22 cellular contexts compared by ENCODE assay signal in the genomic region with DNA sequence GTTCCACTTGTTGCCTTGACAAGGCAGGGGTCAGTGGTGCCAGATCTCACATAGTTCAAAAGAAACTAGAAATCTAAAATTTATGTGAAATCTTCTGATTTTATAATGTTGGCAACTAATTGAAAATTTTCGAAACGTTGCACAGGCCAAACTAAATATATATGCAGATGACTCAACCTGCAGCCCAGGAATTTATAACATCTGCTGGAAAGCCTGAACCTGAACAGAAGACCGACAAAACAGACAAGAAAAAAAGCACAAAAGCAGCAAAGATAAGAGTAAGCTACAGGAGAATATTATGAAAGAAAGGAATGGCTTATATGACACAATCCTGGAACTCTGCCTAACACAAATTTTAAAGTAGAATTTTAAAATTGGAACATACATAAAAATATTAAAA.
DNase-seq lines count a peak whose midpoint lies in the region; ATAC-seq and TF ChIP-seq lines count a peak whose summit lies in the region.
"Had no signal": no experiment of that assay in that cellular context is flagged by ENCODE, and none has a peak within 500 bp of the region (broad histone marks: within the 10 kb centered on the region; RNA-seq: fewer than 3 reads in every experiment).

No MANE protein-coding gene starts in this region.

- CTCF ChIA-PET in AG04450 (lab: Charles Lee), result interaction anchor here (0.7 kb wide), 1 partner anchor 508 kb away, joined by 3 read pairs; no protein-coding TSS in a partner anchor

- no peak for TF ChIP-seq CTCF in AG04450 (IDR thresholded peaks at IDR 0.05; ENCODE audit: low read depth, low read length)
- no peak for TF ChIP-seq CTCF in astrocyte of the spinal cord (IDR thresholded peaks at IDR 0.05; ENCODE audit: low read depth, low read length)
- no peak for TF ChIP-seq CTCF in fibroblast of the aortic adventitia (IDR thresholded peaks at IDR 0.05; ENCODE audit: insufficient read depth, low read length)

- H3K4me3 ChIP-seq in AG04450 (ENCODE audit: low read depth, low read length) (no peak overlapping the region), astrocyte of the spinal cord (ENCODE audit: low read depth, low read length) (no peak overlapping the region), fibroblast of the aortic adventitia (ENCODE audit: low read depth, low read length) (no peak overlapping the region)
- H3K4me3 ChIP-seq: BLaER1 had no signal

- in situ Hi-C loops in astrocyte of the spinal cord (cut with HindIII; ENCODE audit: low sequenced_read_pairs), result no loop called here

- H3K9me3 Mint-ChIP-seq in stimulated activated effector memory CD8-positive, alpha-beta T cell treated with anti-CD3 and anti-CD28 coated beads, Interleukin-12 subunit alpha, Interleukin-12 subunit beta, amount 100 ng/mL, for 72 hours, result peaks cover 9% of the 10 kb centered on the region

- peak; percentile 4 for DNase-seq in AG04450 (ENCODE audit: low read depth, low spot score)
- peak; percentile 36 for DNase-seq in LHCN-M2 (ENCODE audit: low read depth)
- peak; percentile 33 for DNase-seq in astrocyte of the spinal cord (ENCODE audit: low read depth, low spot score)
- peak; percentile 79 for DNase-seq in fibroblast of the aortic adventitia (ENCODE audit: low read depth)
- no peak for DNase-seq in NCI-H187 treated with DMSO at 0.1 percent for 48 hours (lab: John Stamatoyannopoulos, UW)
- no peak for DNase-seq in NCI-H146 (lab: John Stamatoyannopoulos, UW)
- DNase-seq in NCI-H1417 treated with DMSO at 0.1 percent for 48 hours (lab: John Stamatoyannopoulos, UW), result no peak
- no peak for DNase-seq in stimulated activated effector memory CD8-positive, alpha-beta T cell treated with anti-CD3 and anti-CD28 coated beads, Interleukin-12 subunit alpha, Interleukin-12 subunit beta, amount 100 ng/mL, for 72 hours (ENCODE audit: low spot score in 2 of 2)
- DNase-seq: CD4-positive, alpha-beta memory T cell; DMS153; GF-D8; GOT3; Karpas-422; NCI-H1092 treated with DMSO at 0.1 percent for 48 hours; NCI-H1694; NCI-H510A; NCI-H774; OCI-M1 had no signal

- no peaks in the 10 kb centered on the region for H3K36me3 Mint-ChIP-seq in stimulated activated effector memory CD8-positive, alpha-beta T cell treated with anti-CD3 and anti-CD28 coated beads, Interleukin-12 subunit alpha, Interleukin-12 subunit beta, amount 100 ng/mL, for 72 hours
- H3K36me3 Mint-ChIP-seq: IgD-negative memory B cell had no signal

- H3K27me3 ChIP-seq in AG04450 (ENCODE audit: control insufficient read depth, insufficient read depth, low read length), result no peaks in the 10 kb centered on the region
- H3K27me3 ChIP-seq: BLaER1 had no signal

- H3K4me1 Mint-ChIP-seq in stimulated activated effector memory CD8-positive, alpha-beta T cell treated with anti-CD3 and anti-CD28 coated beads, Interleukin-12 subunit alpha, Interleukin-12 subunit beta, amount 100 ng/mL, for 72 hours, result no peaks in the 10 kb centered on the region
- H3K4me1 Mint-ChIP-seq: CD4-positive, alpha-beta memory T cell; IgD-negative memory B cell had no signal

- POLR2A ChIA-PET in AG04450 (lab: Yijun Ruan, JAX), result interaction anchor here (0.6 kb wide), 1 partner anchor 453 kb away, joined by 3 read pairs; no protein-coding TSS in a partner anchor

- no peak overlapping the region for H3K4me3 Mint-ChIP-seq in stimulated activated effector memory CD8-positive, alpha-beta T cell treated with anti-CD3 and anti-CD28 coated beads, Interleukin-12 subunit alpha, Interleukin-12 subunit beta, amount 100 ng/mL, for 72 hours
- H3K4me3 Mint-ChIP-seq: CD4-positive, alpha-beta memory T cell; IgD-negative memory B cell had no signal

- ATAC-seq in stimulated activated effector memory CD8-positive, alpha-beta T cell treated with anti-CD3 and anti-CD28 coated beads, Interleukin-12 subunit alpha, Interleukin-12 subunit beta, amount 100 ng/mL, for 72 hours, result no peak
- ATAC-seq: HCT116 had no signal

- peaks cover 4% of the 10 kb centered on the region; the same call in 1 of the 2 replicates for H3K9me3 ChIP-seq in AG04450 (ENCODE audit: control insufficient read depth, insufficient read depth, low read length)

- no peak overlapping the region for H3K27ac Mint-ChIP-seq in stimulated activated effector memory CD8-positive, alpha-beta T cell treated with anti-CD3 and anti-CD28 coated beads, Interleukin-12 subunit alpha, Interleukin-12 subunit beta, amount 100 ng/mL, for 72 hours
- H3K27ac Mint-ChIP-seq: CD4-positive, alpha-beta memory T cell; IgD-negative memory B cell had no signal

- no peak overlapping the region for H3K27ac ChIP-seq in AG04450 (ENCODE audit: low read depth, low read length)
- H3K27ac ChIP-seq: BLaER1, RWPE1 had no signal

Comparison
In these comparisons a context has a peak if more than half of its experiments do, and no peak if none do; other contexts are left out.
1. DNase-seq: peak in AG04450 (single experiment), LHCN-M2 (single experiment), astrocyte of the spinal cord (single experiment) and fibroblast of the aortic adventitia (single experiment); none in NCI-H187 treated with DMSO at 0.1 percent for 48 hours (single experiment), NCI-H146 (single experiment), NCI-H1417 treated with DMSO at 0.1 percent for 48 hours (single experiment) and stimulated activated effector memory CD8-positive, alpha-beta T cell treated with anti-CD3 and anti-CD28 coated beads, Interleukin-12 subunit alpha, Interleukin-12 subunit beta, amount 100 ng/mL, for 72 hours (0 of 2).